ENCODE assay signal across 30 cellular contexts in genomic region chr3:121462565-121462964, GRCh38.
"Had no signal": no experiment of that assay in that cellular context is flagged by ENCODE, and none has a peak within 500 bp of the region (broad histone marks: within the 10 kb centered on the region; RNA-seq: fewer than 3 reads in every experiment).

No MANE protein-coding gene starts in this region.

- H3K27ac Mint-ChIP-seq: activated CD4-positive, alpha-beta memory T cell treated with anti-CD3 and anti-CD28 coated beads for 36 hours; activated CD4-positive, alpha-beta T cell treated with anti-CD3 and anti-CD28 coated beads for 36 hours; activated CD4-positive, alpha-beta T cell treated with anti-CD3 and anti-CD28 coated beads, Interleukin-2, amount 10 ng/mL, durations not matched to agents 24 days and 14 days; activated CD8-positive, alpha-beta memory T cell treated with anti-CD3 and anti-CD28 coated beads, Interleukin-2, amount 10 ng/mL, durations not matched to agents 7 days and 5 days; activated CD8-positive, alpha-beta T cell treated with anti-CD3 and anti-CD28 coated beads, Interleukin-2, amount 10 ng/mL, durations not matched to agents 7 days and 5 days; activated naive CD4-positive, alpha-beta T cell treated with anti-CD3 and anti-CD28 coated beads, Interleukin-2, amount 50 U/mL, for 24 hours; activated T-helper 1 cell treated with anti-CD3 and anti-CD28 coated beads, Interleukin-12 subunit alpha, Interleukin-12 subunit beta, Interleukin-2, Interleukin-4 antibody, amounts not matched to agents 30 ng/mL and 10 ng/mL and 1 ng/mL, durations not matched to agents 14 hours and 24 hours and 36 hours; activated T-helper 2 cell treated with anti-CD3 and anti-CD28 coated beads, Interferon-gamma antibody, Interleukin-2, Interleukin-4, amounts not matched to agents 10 μg/mL and 5 μg/mL and 100 μg/mL, durations not matched to agents 14 hours and 24 hours and 36 hours; dendritic cell treated with granulocyte-macrophage colony-stimulating factor and Interleukin-4, amounts not matched to agents 40 ng/mL and 50 ng/mL, for 4 days; endodermal cell had no signal

- H3K4me3 Mint-ChIP-seq: activated CD4-positive, alpha-beta memory T cell treated with anti-CD3 and anti-CD28 coated beads for 36 hours; activated CD4-positive, alpha-beta T cell treated with anti-CD3 and anti-CD28 coated beads for 36 hours; activated CD4-positive, alpha-beta T cell treated with anti-CD3 and anti-CD28 coated beads, Interleukin-2, amount 10 ng/mL, durations not matched to agents 24 days and 14 days; activated CD8-positive, alpha-beta memory T cell treated with anti-CD3 and anti-CD28 coated beads, Interleukin-2, amount 10 ng/mL, durations not matched to agents 7 days and 5 days; activated CD8-positive, alpha-beta T cell treated with anti-CD3 and anti-CD28 coated beads, Interleukin-2, amount 10 ng/mL, durations not matched to agents 7 days and 5 days; activated naive CD4-positive, alpha-beta T cell treated with anti-CD3 and anti-CD28 coated beads for 36 hours; activated naive CD4-positive, alpha-beta T cell treated with anti-CD3 and anti-CD28 coated beads, Interleukin-2, amount 50 U/mL, for 24 hours; activated T-helper 1 cell treated with anti-CD3 and anti-CD28 coated beads, Interleukin-12 subunit alpha, Interleukin-12 subunit beta, Interleukin-2, Interleukin-4 antibody, amounts not matched to agents 30 ng/mL and 10 ng/mL and 1 ng/mL, durations not matched to agents 14 hours and 24 hours and 36 hours; central memory CD8-positive, alpha-beta T cell; dendritic cell treated with granulocyte-macrophage colony-stimulating factor and Interleukin-4, amounts not matched to agents 40 ng/mL and 50 ng/mL, for 4 days; endodermal cell had no signal

- H3K4me3 ChIP-seq: coronary artery, dorsolateral prefrontal cortex, gastrocnemius medialis, heart left ventricle had no signal

- H3K27ac ChIP-seq: brain microvascular endothelial cell, coronary artery, dorsolateral prefrontal cortex, foreskin keratinocyte, gastrocnemius medialis, heart left ventricle had no signal

- H3K27me3 ChIP-seq: brain microvascular endothelial cell, dorsolateral prefrontal cortex, foreskin keratinocyte, gastrocnemius medialis, heart left ventricle had no signal

- H3K36me3 ChIP-seq: brain microvascular endothelial cell, gastrocnemius medialis had no signal

- DNase-seq: activated CD4-positive, alpha-beta memory T cell treated with anti-CD3 and anti-CD28 coated beads for 36 hours; activated CD4-positive, alpha-beta T cell treated with anti-CD3 and anti-CD28 coated beads for 36 hours; activated CD4-positive, alpha-beta T cell treated with anti-CD3 and anti-CD28 coated beads, Interleukin-2, amount 10 ng/mL, durations not matched to agents 24 days and 14 days; activated CD4-positive, CD25-positive, alpha-beta regulatory T cell; activated CD4-positive, CD25-positive, alpha-beta regulatory T cell treated with anti-CD3 and anti-CD28 coated beads, Interleukin-2, amount 50 U/mL, for 72 hours; activated CD8-positive, alpha-beta memory T cell treated with anti-CD3 and anti-CD28 coated beads, Interleukin-2, amount 10 ng/mL, durations not matched to agents 7 days and 5 days; activated CD8-positive, alpha-beta memory T cell treated with anti-CD3 and anti-CD28 coated beads, Interleukin-2, amount 50 U/mL, for 4 hours; activated CD8-positive, alpha-beta T cell treated with anti-CD3 and anti-CD28 coated beads, Interleukin-2, amount 10 ng/mL, durations not matched to agents 7 days and 5 days; activated effector memory CD4-positive, alpha-beta T cell treated with anti-CD3 and anti-CD28 coated beads, Interleukin-2, amount 50 U/mL, for 16 hours; activated naive CD4-positive, alpha-beta T cell treated with anti-CD3 and anti-CD28 coated beads for 36 hours; activated T-cell treated with anti-CD3 and anti-CD28 coated beads, Interleukin-2, amount 50 U/mL, for 1 hour; activated T-cell treated with anti-CD3 and anti-CD28 coated beads, Interleukin-2, amount 50 U/mL, for 48 hours; amniotic stem cell; anterior cingulate cortex; brain microvascular endothelial cell; dorsolateral prefrontal cortex; effector memory CD4-positive, alpha-beta T cell; endodermal cell; erythroblast; foreskin keratinocyte; gastrocnemius medialis; glutamatergic neuron; heart left ventricle; T-helper 2 cell had no signal

- H3K27me3 Mint-ChIP-seq: activated CD4-positive, alpha-beta memory T cell treated with anti-CD3 and anti-CD28 coated beads for 36 hours; activated CD4-positive, alpha-beta T cell treated with anti-CD3 and anti-CD28 coated beads for 36 hours; activated CD4-positive, alpha-beta T cell treated with anti-CD3 and anti-CD28 coated beads, Interleukin-2, amount 10 ng/mL, durations not matched to agents 24 days and 14 days; activated CD8-positive, alpha-beta memory T cell treated with anti-CD3 and anti-CD28 coated beads, Interleukin-2, amount 10 ng/mL, durations not matched to agents 7 days and 5 days; activated naive CD4-positive, alpha-beta T cell treated with anti-CD3 and anti-CD28 coated beads, Interleukin-2, amount 50 U/mL, for 24 hours; central memory CD8-positive, alpha-beta T cell; dendritic cell treated with granulocyte-macrophage colony-stimulating factor and Interleukin-4, amounts not matched to agents 40 ng/mL and 50 ng/mL, for 4 days had no signal

- H3K4me1 Mint-ChIP-seq: activated CD4-positive, alpha-beta T cell treated with anti-CD3 and anti-CD28 coated beads for 36 hours; activated CD4-positive, alpha-beta T cell treated with anti-CD3 and anti-CD28 coated beads, Interleukin-2, amount 10 ng/mL, durations not matched to agents 24 days and 14 days; activated CD8-positive, alpha-beta memory T cell treated with anti-CD3 and anti-CD28 coated beads, Interleukin-2, amount 10 ng/mL, durations not matched to agents 7 days and 5 days; activated naive CD4-positive, alpha-beta T cell treated with anti-CD3 and anti-CD28 coated beads, Interleukin-2, amount 50 U/mL, for 24 hours; central memory CD8-positive, alpha-beta T cell; endodermal cell had no signal

- ATAC-seq: activated CD4-positive, alpha-beta T cell treated with anti-CD3 and anti-CD28 coated beads for 36 hours; activated CD8-positive, alpha-beta memory T cell treated with anti-CD3 and anti-CD28 coated beads, Interleukin-2, amount 10 ng/mL, durations not matched to agents 7 days and 5 days; activated CD8-positive, alpha-beta T cell treated with anti-CD3 and anti-CD28 coated beads, Interleukin-2, amount 10 ng/mL, durations not matched to agents 7 days and 5 days; foreskin keratinocyte; gastrocnemius medialis; heart left ventricle had no signal

- H3K4me1 ChIP-seq: foreskin keratinocyte, gastrocnemius medialis, heart left ventricle had no signal

- H3K9me3 ChIP-seq: gastrocnemius medialis, heart left ventricle had no signal

- H3K9me3 Mint-ChIP-seq: activated CD4-positive, alpha-beta memory T cell treated with anti-CD3 and anti-CD28 coated beads for 36 hours; activated CD4-positive, alpha-beta T cell treated with anti-CD3 and anti-CD28 coated beads, Interleukin-2, amount 10 ng/mL, durations not matched to agents 24 days and 14 days; activated naive CD4-positive, alpha-beta T cell treated with anti-CD3 and anti-CD28 coated beads for 36 hours; activated naive CD4-positive, alpha-beta T cell treated with anti-CD3 and anti-CD28 coated beads, Interleukin-2, amount 50 U/mL, for 24 hours; activated T-helper 1 cell treated with anti-CD3 and anti-CD28 coated beads, Interleukin-12 subunit alpha, Interleukin-12 subunit beta, Interleukin-2, Interleukin-4 antibody, amounts not matched to agents 30 ng/mL and 10 ng/mL and 1 ng/mL, durations not matched to agents 14 hours and 24 hours and 36 hours; central memory CD8-positive, alpha-beta T cell; dendritic cell treated with granulocyte-macrophage colony-stimulating factor and Interleukin-4, amounts not matched to agents 40 ng/mL and 50 ng/mL, for 4 days had no signal
